Comparison of ENCODE assay signal across 1 cellular context in the genomic region with DNA sequence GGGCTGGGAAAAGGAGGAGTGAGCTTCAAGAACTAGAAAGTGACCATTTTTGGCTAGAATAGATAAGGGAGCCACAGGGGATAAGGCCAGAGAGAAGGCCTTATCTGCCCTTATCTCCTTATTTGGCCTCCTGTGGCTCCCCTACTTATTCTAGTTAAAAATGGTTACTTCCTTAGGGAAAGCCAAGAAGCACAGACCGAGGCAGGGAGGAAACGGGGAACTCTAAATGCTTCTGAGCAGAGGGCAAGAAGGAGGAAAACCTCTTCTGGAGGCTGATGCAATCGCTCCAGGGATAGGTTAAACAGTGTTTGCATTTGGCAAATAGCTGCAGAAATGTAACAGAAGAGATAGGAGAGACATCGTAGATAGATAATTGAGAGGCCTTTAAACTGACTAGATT.
TF ChIP-seq lines count a peak whose summit lies in the region.

No MANE protein-coding gene starts in this region.

TF ChIP-seq in endothelial cell of umbilical vein, 7 proteins besides CTCF, POLR2A, EP300 and RAD21 (continued from another document):
- TF ChIP-seq POLR2AphosphoS5 (IDR thresholded peaks at IDR 0.05; ENCODE audit: insufficient read depth, low read depth, low read length): no peak
